In the genomic region with DNA sequence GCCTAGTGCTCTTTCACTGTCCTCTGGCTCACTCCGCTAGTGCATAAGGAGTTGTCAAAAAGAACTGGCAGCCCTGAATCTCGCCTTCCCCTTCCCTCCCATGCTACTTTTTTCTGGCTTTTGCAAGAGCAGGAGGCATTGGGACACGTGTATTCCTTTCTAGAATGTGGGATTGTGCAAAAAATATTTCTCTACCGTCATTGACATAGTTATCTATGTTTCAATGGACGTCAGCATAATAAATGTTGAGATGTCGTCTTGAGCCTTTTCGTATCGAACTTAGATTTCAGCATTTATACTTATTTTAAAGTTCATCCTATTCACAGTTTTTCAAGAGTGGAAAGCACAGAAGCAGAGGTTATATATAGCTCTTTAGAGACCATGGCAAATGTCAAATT, we compare ENCODE assay signal across 8 cellular contexts. TPM values are rescaled to one million over a fixed set of nuclear protein-coding genes. Genes with fewer than 3 reads are reported as not detected.
DNase-seq lines count a peak whose midpoint lies in the region; ATAC-seq and TF ChIP-seq lines count a peak whose summit lies in the region.

No MANE protein-coding gene starts in this region.

- H3K36me3 ChIP-seq in right lobe of liver (peaks cover 0 to 31% (median 7%) of the 10 kb centered on the region in 4 donors), thoracic aorta (peaks cover 8% of the 10 kb centered on the region)

- H3K4me3 ChIP-seq in astrocyte of the cerebellum (ENCODE audit: low read depth, low read length) (peak overlapping the region; percentile 56), right lobe of liver (peak overlapping the region; percentile 54 to 67 (median 62)), thoracic aorta (peak overlapping the region; percentile 80)

- no peak for TF ChIP-seq POLR2A in right lobe of liver (IDR thresholded peaks at IDR 0.05)

- peak overlapping the region; percentile 88 for H3K4me3 Mint-ChIP-seq in activated CD4-positive, alpha-beta T cell treated with anti-CD3 and anti-CD28 coated beads, Interleukin-2, amount 10 ng/mL, durations not matched to agents 7 days and 5 days

- no peaks in the 10 kb centered on the region for H3K9me3 Mint-ChIP-seq in activated CD4-positive, alpha-beta T cell treated with anti-CD3 and anti-CD28 coated beads, Interleukin-2, amount 10 ng/mL, durations not matched to agents 7 days and 5 days

- H3K27ac Mint-ChIP-seq in activated CD4-positive, alpha-beta T cell treated with anti-CD3 and anti-CD28 coated beads, Interleukin-2, amount 10 ng/mL, durations not matched to agents 7 days and 5 days, result peak overlapping the region; percentile 99

- H3K36me3 Mint-ChIP-seq in activated CD4-positive, alpha-beta T cell treated with anti-CD3 and anti-CD28 coated beads, Interleukin-2, amount 10 ng/mL, durations not matched to agents 7 days and 5 days (ENCODE audit: low read depth), result peaks cover 19% of the 10 kb centered on the region

- no peak for TF ChIP-seq CTCF in astrocyte of the cerebellum (IDR thresholded peaks at IDR 0.05; ENCODE audit: low read depth, low read length, missing control alignments)
- TF ChIP-seq CTCF in right lobe of liver (IDR thresholded peaks at IDR 0.05), result no peak
- TF ChIP-seq CTCF in thoracic aorta (IDR thresholded peaks at IDR 0.05), result no peak

- H3K9me3 ChIP-seq in right lobe of liver, result no peaks in the 10 kb centered on the region
- H3K9me3 ChIP-seq in thoracic aorta, result no peaks in the 10 kb centered on the region

- H3K27me3 Mint-ChIP-seq in activated CD4-positive, alpha-beta T cell treated with anti-CD3 and anti-CD28 coated beads, Interleukin-2, amount 10 ng/mL, durations not matched to agents 7 days and 5 days, result peaks cover 1% of the 10 kb centered on the region

- H3K4me1 ChIP-seq in right lobe of liver (peaks cover 0 to 8% (median 0%) of the 10 kb centered on the region in 4 donors), thoracic aorta (ENCODE audit: control insufficient read depth in 1 of 2, low read depth in 2 of 2) (peaks cover 8 to 11% of the 10 kb centered on the region in 2 donors)

- H3K27ac ChIP-seq in right lobe of liver, result peak overlapping the region; percentile 90 to 96 (median 96)
- peak overlapping the region; percentile 89 to 97 for H3K27ac ChIP-seq in thoracic aorta

- in situ Hi-C loops in astrocyte of the cerebellum (cut with HindIII; ENCODE audit: low sequenced_read_pairs), result no loop called here

- peaks cover 27% of the 10 kb centered on the region for H3K4me1 Mint-ChIP-seq in activated CD4-positive, alpha-beta T cell treated with anti-CD3 and anti-CD28 coated beads, Interleukin-2, amount 10 ng/mL, durations not matched to agents 7 days and 5 days

- POLR2A ChIA-PET in activated CD4-positive, alpha-beta T cell treated with anti-CD3 and anti-CD28 coated beads, Interleukin-2, amount 10 ng/mL, durations not matched to agents 7 days and 5 days (lab: Charles Lee), result interaction anchor here (0.6 kb wide), 1 partner anchor 28 kb away, joined by 4 read pairs; no protein-coding TSS in a partner anchor

- H3K27me3 ChIP-seq in right lobe of liver, result no peaks in the 10 kb centered on the region
- no peaks in the 10 kb centered on the region for H3K27me3 ChIP-seq in thoracic aorta (replicated peaks; ENCODE audit: insufficient read depth)

- DNase-seq in activated CD4-positive, alpha-beta T cell treated with anti-CD3 and anti-CD28 coated beads, Interleukin-2, amount 10 ng/mL, durations not matched to agents 7 days and 5 days, result no peak
- DNase-seq in activated CD4-positive, alpha-beta T cell treated with anti-CD3 and anti-CD28 coated beads for 1 hour, result no peak
- DNase-seq in astrocyte of the cerebellum (ENCODE audit: low read depth) (no peak), right lobe of liver (no peak), thoracic aorta (ENCODE audit: low spot score) (no peak), NCI-H1105 treated with DMSO at 0.1 percent for 48 hours (lab: John Stamatoyannopoulos, UW) (no peak), iPS-NIHi7 (ENCODE audit: extremely low spot score) (no peak), DMS79 treated with DMSO at 0.1 percent for 48 hours (lab: John Stamatoyannopoulos, UW) (no peak)

- CTCF ChIA-PET in activated CD4-positive, alpha-beta T cell treated with anti-CD3 and anti-CD28 coated beads, Interleukin-2, amount 10 ng/mL, durations not matched to agents 7 days and 5 days (lab: Charles Lee), result interaction anchor here (1.3 to 2.0 kb wide), 2 partner anchors 15 to 36 kb away, joined by 3 to 11 read pairs; no protein-coding TSS in a partner anchor

- intact Hi-C loops in right lobe of liver (cut with DNase I), result no loop called here

- WGBS in right lobe of liver (ENCODE audit: insufficient coverage, low coverage, low lambda C conversion rate, missing lambda C conversion rate), result 2% methylated on average over 8 of the region's 8 CpGs

- ATAC-seq in right lobe of liver (no peak), thoracic aorta (ENCODE audit: insufficient number of reproducible peaks, low FRiP score, low read depth) (peak; percentile 9)

RNA-seq across cellular contexts. Expression of gene ING3, which starts 0.7 kb away (rescaled TPM):
- total RNA-seq in activated CD4-positive, alpha-beta T cell treated with anti-CD3 and anti-CD28 coated beads, Interleukin-2, amount 10 ng/mL, durations not matched to agents 7 days and 5 days, result 10 to 100 TPM; 24.7 to 28.3 TPM
- 1 to 10 TPM; 4.5 to 6.5 (median 6.2) TPM for total RNA-seq in right lobe of liver
- total RNA-seq in thoracic aorta, result 10 to 100 TPM; 12.3 to 21.2 TPM

RNA-seq across cellular contexts. Expression of gene CPED1, which starts 37.2 kb away (rescaled TPM):
- under 1 TPM in 1 of 2 experiments, not detected in 1; 0.17 TPM for total RNA-seq in activated CD4-positive, alpha-beta T cell treated with anti-CD3 and anti-CD28 coated beads, Interleukin-2, amount 10 ng/mL, durations not matched to agents 7 days and 5 days
- total RNA-seq in right lobe of liver (10 to 100 TPM; 24.3 to 45.8 (median 34.9) TPM), thoracic aorta (100 to 1,000 TPM in 1 of 2 donors, 10 to 100 TPM in 1; 77.4 to 126 TPM)

Comparison
In these comparisons a context has a peak if more than half of its experiments do, and no peak if none do; other contexts are left out.
1. RNA of gene CPED1, which starts 37.2 kb away (total RNA-seq): 77.4 to 126 TPM in thoracic aorta and 24.3 to 45.8 TPM in right lobe of liver; 0.17 TPM in activated CD4-positive, alpha-beta T cell treated with anti-CD3 and anti-CD28 coated beads, Interleukin-2, amount 10 ng/mL, durations not matched to agents 7 days and 5 days; every median in the first group is over 10 times any median in the second.
2. Peak in every context shown above with its lines, with median percentiles within 50 percentile points of each other: H3K4me3 ChIP-seq.